Comparison of ENCODE assay signal across 1 cellular context in the genomic region with DNA sequence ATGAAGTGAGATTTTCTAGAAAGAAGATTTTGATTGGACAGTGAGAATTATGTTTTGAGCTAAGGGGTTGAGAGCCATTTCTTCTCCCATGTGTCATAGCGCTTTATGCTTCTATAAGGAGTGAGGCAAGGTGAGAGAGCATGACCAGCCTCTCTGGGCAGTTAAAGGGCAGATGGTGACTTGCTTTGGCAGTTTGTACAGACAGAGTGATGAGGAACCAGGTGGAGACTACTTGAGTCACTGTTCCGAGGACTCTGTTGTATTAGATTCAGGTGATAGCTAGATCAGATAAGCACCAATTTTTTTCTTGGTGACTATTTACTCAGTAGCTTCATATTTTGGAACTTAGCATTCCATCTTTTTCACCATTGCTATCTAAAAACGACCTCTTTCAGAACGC.
TF ChIP-seq lines count a peak whose summit lies in the region.

No MANE protein-coding gene starts in this region.

TF ChIP-seq in IMR-90, 13 proteins besides CTCF, POLR2A, EP300 and RAD21:
- TF ChIP-seq RFX5 (IDR thresholded peaks at IDR 0.05; ENCODE audit: low read depth, low read length) (no peak), FOS (IDR thresholded peaks at IDR 0.05; ENCODE audit: low read depth, low read length) (no peak)
TF ChIP-seq in IMR-90: peak in this region for 0.
